9 cellular contexts compared by ENCODE assay signal in the genomic region with DNA sequence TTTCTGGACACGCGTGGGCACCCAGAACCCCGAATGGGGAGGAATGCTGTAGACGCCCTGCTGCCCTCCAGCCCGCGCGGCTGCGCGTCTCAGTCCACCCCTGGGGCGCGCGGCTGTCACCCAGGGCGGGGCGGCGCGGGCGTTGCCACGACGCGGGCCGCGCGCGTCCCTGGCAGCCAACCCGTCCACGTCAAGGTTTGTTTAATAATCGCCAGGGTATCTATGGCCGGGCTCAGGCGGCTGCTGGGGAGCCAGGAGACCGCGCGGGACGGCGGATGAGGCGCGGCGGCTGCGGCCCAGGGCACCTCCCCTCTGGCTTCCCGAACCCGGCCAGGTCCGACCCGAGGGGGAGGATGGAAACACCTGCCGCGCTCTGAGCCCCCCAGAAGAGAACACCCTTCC. TPM values are rescaled to one million over a fixed set of nuclear protein-coding genes. Genes with fewer than 3 reads are reported as not detected.
DNase-seq lines count a peak whose midpoint lies in the region; ATAC-seq and TF ChIP-seq lines count a peak whose summit lies in the region.
"Had no signal": no experiment of that assay in that cellular context is flagged by ENCODE, and none has a peak within 500 bp of the region (broad histone marks: within the 10 kb centered on the region; RNA-seq: fewer than 3 reads in every experiment).

SPATA18 (plus strand) TSS at position 92 of the 402 bp plus-strand sequence. CDS start 401 bp downstream, outside the sequence.

- H3K4me3 Mint-ChIP-seq in nephron progenitor cell, result peak within 1 kb of the TSS; percentile 86

- peaks cover 13% of the 10 kb centered on the region for H3K4me1 Mint-ChIP-seq in nephron progenitor cell

- DNase-seq in NCI-H1417 (lab: John Stamatoyannopoulos, UW) (peak in 2 of 3 experiments; percentile 37 to 47), NCI-H1417 treated with DMSO at 0.1 percent for 48 hours (lab: John Stamatoyannopoulos, UW) (no peak), H7 (peak; percentile 72), RWPE2 (ENCODE audit: low spot score) (no peak), fibroblast of gingiva (ENCODE audit: low read depth) (peak; percentile 47), nephron progenitor cell (peak; percentile 43), superior temporal gyrus (ENCODE audit: extremely low spot score) (no peak)
- DNase-seq in NK-92 treated with Interleukin-12 subunit alpha and Interleukin-12 subunit beta, amount 100 ng/mL, for 24 hours (lab: John Stamatoyannopoulos, UW), result no peak

- H3K9me3 ChIP-seq in RWPE2 (ENCODE audit: severe bottlenecking), result no peaks in the 10 kb centered on the region

- no peak for TF ChIP-seq CTCF in RWPE2 (IDR thresholded peaks at IDR 0.05; ENCODE audit: poor library complexity, severe bottlenecking)
- TF ChIP-seq CTCF in nephron progenitor cell (IDR thresholded peaks at IDR 0.05), result no peak

- peak; percentile 49 for ATAC-seq in RWPE2 (ENCODE audit: low read depth)

- peak within 1 kb of the TSS; percentile 40 for H3K4me3 ChIP-seq in H7 (ENCODE audit: insufficient read depth, low read depth, low read length)
- H3K4me3 ChIP-seq in RWPE2 (ENCODE audit: severe bottlenecking), result peak within 1 kb of the TSS; percentile 61
- H3K4me3 ChIP-seq: BLaER1 had no signal

- H3K36me3 ChIP-seq in H7 (replicated peaks; ENCODE audit: control insufficient read depth, insufficient read depth, low read length) (no peaks in the 10 kb centered on the region), RWPE2 (ENCODE audit: low read depth) (no peaks in the 10 kb centered on the region)
- H3K36me3 ChIP-seq: BLaER1 had no signal

- H3K27me3 Mint-ChIP-seq in nephron progenitor cell (ENCODE audit: low read depth, poor library complexity), result peaks cover 52% of the 10 kb centered on the region

- H3K4me1 ChIP-seq in RWPE2 (ENCODE audit: insufficient read depth, poor library complexity, severe bottlenecking), result no peaks in the 10 kb centered on the region
- H3K4me1 ChIP-seq: BLaER1 had no signal

- H3K36me3 Mint-ChIP-seq in nephron progenitor cell (ENCODE audit: low read depth), result peaks cover 29% of the 10 kb centered on the region

- peak within 1 kb of the TSS; percentile 46 for H3K27ac Mint-ChIP-seq in nephron progenitor cell

- peak within 1 kb of the TSS; percentile 21 for H3K27ac ChIP-seq in RWPE2 (ENCODE audit: poor library complexity, severe bottlenecking)
- H3K27ac ChIP-seq: BLaER1 had no signal

- H3K27me3 ChIP-seq in H7 (ENCODE audit: control insufficient read depth, insufficient read depth, low read length), result peaks cover 12% of the 10 kb centered on the region
- no peaks in the 10 kb centered on the region for H3K27me3 ChIP-seq in RWPE2 (ENCODE audit: insufficient read depth, poor library complexity, severe bottlenecking)
- H3K27me3 ChIP-seq: BLaER1 had no signal

- H3K9me3 Mint-ChIP-seq in nephron progenitor cell, result peaks cover 55% of the 10 kb centered on the region

RNA-seq across cellular contexts. Expression of gene SPATA18, which starts in this region (rescaled TPM):
- 0.10 and 0.26 TPM in 2 replicates for total RNA-seq in H7 (2014; rRNA removed; shearing (Covaris generic))

Comparison
In these comparisons a context has a peak if more than half of its experiments do, and no peak if none do; other contexts are left out.
1. DNase-seq: peak in NCI-H1417 (2 of 3), fibroblast of gingiva (single experiment) and nephron progenitor cell (single experiment); none in NCI-H1417 treated with DMSO at 0.1 percent for 48 hours (single experiment), RWPE2 (single experiment), superior temporal gyrus (single experiment) and NK-92 treated with Interleukin-12 subunit alpha and Interleukin-12 subunit beta, amount 100 ng/mL, for 24 hours (single experiment).
2. Peak in DNase-seq and H3K4me3 ChIP-seq in H7; RNA of the gene not detected or under 1 TPM.